9 cellular contexts compared by ENCODE assay signal in genomic region chr14:99230271-99231141, GRCh38.
DNase-seq lines count a peak whose midpoint lies in the region; ATAC-seq and TF ChIP-seq lines count a peak whose summit lies in the region.
"Had no signal": no experiment of that assay in that cellular context is flagged by ENCODE, and none has a peak within 500 bp of the region (broad histone marks: within the 10 kb centered on the region; RNA-seq: fewer than 3 reads in every experiment).

No MANE protein-coding gene starts in this region.

- peaks cover 15% of the 10 kb centered on the region for H3K4me1 ChIP-seq in iPS-15b (ENCODE audit: control insufficient read depth, insufficient read depth, low read length)

- no peaks in the 10 kb centered on the region for H3K27me3 ChIP-seq in iPS-15b (ENCODE audit: control insufficient read depth, insufficient read depth, low read length)

- H3K4me3 ChIP-seq in iPS-15b (ENCODE audit: low read depth, low read length) = peak overlapping the region; percentile 54

- ATAC-seq in HG02571 (IDR thresholded peaks at IDR 0.05; ENCODE audit: unreplicated experiment) = no peak
- no peak for ATAC-seq in HG02852 (IDR thresholded peaks at IDR 0.05; ENCODE audit: unreplicated experiment)

- no peaks in the 10 kb centered on the region for H3K36me3 ChIP-seq in iPS-15b (ENCODE audit: control insufficient read depth, insufficient read depth, low read length)

- no peak overlapping the region for H3K9ac ChIP-seq in iPS-15b (ENCODE audit: low read depth, low read length)

- peak; percentile 78 for DNase-seq in activated CD8-positive, alpha-beta memory T cell treated with anti-CD3 and anti-CD28 coated beads, Interleukin-2, amount 50 U/mL, for 4 hours
- DNase-seq in stimulated activated CD4-positive, alpha-beta T cell treated with anti-CD3 and anti-CD28 coated beads, TNF-alpha, amount 100 ng/mL, for 48 hours (ENCODE audit: low read depth in 3 of 3) = peak in 2 of 3 donors; percentile 72 to 73
- DNase-seq in NCI-H446 treated with DMSO at 0.1 percent for 48 hours (lab: John Stamatoyannopoulos, UW) = no peak
- no peak for DNase-seq in SIG-M5 treated with dmso at 0.1 percent for 504 hours (lab: John Stamatoyannopoulos, UW; ENCODE audit: unreplicated experiment)
- DNase-seq: NCI-H2171 had no signal

- TF ChIP-seq CTCF in LNCAP (IDR thresholded peaks at IDR 0.05) = peak; percentile 23; the same call in 1 of the 2 replicates

- H3K9me3 ChIP-seq in iPS-15b (ENCODE audit: control insufficient read depth, insufficient read depth, low read length) = no peaks in the 10 kb centered on the region

Comparison
In these comparisons a context has a peak if more than half of its experiments do, and no peak if none do; other contexts are left out.
1. DNase-seq: peak in activated CD8-positive, alpha-beta memory T cell treated with anti-CD3 and anti-CD28 coated beads, Interleukin-2, amount 50 U/mL, for 4 hours (single experiment) and stimulated activated CD4-positive, alpha-beta T cell treated with anti-CD3 and anti-CD28 coated beads, TNF-alpha, amount 100 ng/mL, for 48 hours (2 of 3); none in NCI-H446 treated with DMSO at 0.1 percent for 48 hours (single experiment) and SIG-M5 treated with dmso at 0.1 percent for 504 hours (single experiment).